In the genomic region with DNA sequence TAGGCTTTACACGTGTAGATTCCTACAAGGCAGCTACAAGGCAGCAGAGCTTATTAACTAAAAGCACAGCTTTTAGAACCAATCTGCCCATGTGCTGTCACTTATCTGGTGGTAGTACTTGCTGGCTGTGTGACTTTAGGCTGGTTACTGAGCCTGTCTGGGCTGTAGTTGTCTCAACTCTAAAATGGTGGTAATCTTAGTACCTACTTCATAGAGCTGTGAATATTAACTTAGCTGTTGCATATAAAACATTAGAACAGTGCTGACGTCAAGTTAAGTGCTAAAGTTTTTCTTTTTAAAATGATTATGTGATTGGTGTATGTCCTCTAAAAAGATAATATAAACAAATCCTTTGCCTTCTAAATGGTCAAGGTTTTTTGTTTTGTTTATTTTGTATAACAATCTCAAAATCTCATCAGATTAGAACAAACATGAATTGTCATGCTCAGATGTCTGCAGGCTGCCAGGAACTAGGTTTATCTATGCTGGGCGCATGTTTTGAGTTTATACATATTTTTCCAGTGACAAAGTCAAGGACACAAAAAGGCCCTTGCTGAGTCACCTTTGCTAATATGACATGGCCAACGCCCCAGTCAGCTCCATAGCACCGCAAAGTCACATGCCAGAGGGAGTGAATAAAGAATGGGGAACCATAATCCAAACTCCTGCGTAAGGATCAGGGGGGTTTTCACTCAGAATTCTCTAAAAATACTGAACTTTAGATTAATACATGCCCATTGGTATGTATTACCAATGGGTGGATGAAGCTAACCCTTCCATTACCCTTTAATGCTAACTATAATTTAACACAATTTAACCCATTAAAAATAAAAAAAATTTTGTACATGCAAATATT, we compare ENCODE assay signal across 1 cellular context.
TF ChIP-seq lines count a peak whose summit lies in the region.

No MANE protein-coding gene starts in this region.

TF ChIP-seq in HepG2, 621 proteins besides CTCF, POLR2A, EP300 and RAD21 (continued from another document and continues in another):
- TF ChIP-seq, protein P1, sequence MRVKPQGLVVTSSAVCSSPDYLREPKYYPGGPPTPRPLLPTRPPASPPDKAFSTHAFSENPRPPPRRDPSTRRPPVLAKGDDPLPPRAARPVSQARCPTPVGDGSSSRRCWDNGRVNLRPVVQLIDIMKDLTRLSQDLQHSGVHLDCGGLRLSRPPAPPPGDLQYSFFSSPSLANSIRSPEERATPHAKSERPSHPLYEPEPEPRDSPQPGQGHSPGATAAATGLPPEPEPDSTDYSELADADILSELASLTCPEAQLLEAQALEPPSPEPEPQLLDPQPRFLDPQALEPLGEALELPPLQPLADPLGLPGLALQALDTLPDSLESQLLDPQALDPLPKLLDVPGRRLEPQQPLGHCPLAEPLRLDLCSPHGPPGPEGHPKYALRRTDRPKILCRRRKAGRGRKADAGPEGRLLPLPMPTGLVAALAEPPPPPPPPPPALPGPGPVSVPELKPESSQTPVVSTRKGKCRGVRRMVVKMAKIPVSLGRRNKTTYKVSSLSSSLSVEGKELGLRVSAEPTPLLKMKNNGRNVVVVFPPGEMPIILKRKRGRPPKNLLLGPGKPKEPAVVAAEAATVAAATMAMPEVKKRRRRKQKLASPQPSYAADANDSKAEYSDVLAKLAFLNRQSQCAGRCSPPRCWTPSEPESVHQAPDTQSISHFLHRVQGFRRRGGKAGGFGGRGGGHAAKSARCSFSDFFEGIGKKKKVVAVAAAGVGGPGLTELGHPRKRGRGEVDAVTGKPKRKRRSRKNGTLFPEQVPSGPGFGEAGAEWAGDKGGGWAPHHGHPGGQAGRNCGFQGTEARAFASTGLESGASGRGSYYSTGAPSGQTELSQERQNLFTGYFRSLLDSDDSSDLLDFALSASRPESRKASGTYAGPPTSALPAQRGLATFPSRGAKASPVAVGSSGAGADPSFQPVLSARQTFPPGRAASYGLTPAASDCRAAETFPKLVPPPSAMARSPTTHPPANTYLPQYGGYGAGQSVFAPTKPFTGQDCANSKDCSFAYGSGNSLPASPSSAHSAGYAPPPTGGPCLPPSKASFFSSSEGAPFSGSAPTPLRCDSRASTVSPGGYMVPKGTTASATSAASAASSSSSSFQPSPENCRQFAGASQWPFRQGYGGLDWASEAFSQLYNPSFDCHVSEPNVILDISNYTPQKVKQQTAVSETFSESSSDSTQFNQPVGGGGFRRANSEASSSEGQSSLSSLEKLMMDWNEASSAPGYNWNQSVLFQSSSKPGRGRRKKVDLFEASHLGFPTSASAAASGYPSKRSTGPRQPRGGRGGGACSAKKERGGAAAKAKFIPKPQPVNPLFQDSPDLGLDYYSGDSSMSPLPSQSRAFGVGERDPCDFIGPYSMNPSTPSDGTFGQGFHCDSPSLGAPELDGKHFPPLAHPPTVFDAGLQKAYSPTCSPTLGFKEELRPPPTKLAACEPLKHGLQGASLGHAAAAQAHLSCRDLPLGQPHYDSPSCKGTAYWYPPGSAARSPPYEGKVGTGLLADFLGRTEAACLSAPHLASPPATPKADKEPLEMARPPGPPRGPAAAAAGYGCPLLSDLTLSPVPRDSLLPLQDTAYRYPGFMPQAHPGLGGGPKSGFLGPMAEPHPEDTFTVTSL (CRISPR knock-in tag; IDR thresholded peaks at IDR 0.05; ENCODE audit: borderline replicate concordance): peak; percentile 53; the same call in 1 of the 2 replicates
- TF ChIP-seq NFE2L2 (IDR thresholded peaks at IDR 0.05; ENCODE audit: low read length) (peak; percentile 89), ETV6 (CRISPR knock-in tag; conservative IDR thresholded peaks at IDR 0.05) (no peak), ZNF761 (CRISPR knock-in tag; conservative IDR thresholded peaks at IDR 0.05) (no peak), ZFP82 (CRISPR knock-in tag; IDR thresholded peaks at IDR 0.05; ENCODE audit: borderline replicate concordance) (no peak), MIER3 (CRISPR knock-in tag; IDR thresholded peaks at IDR 0.05; ENCODE audit: borderline replicate concordance) (peak; percentile 48; the same call in 1 of the 2 replicates), KLF6 (CRISPR knock-in tag; IDR thresholded peaks at IDR 0.05) (no peak), FOXA3 (CRISPR knock-in tag; IDR thresholded peaks at IDR 0.05) (peak; percentile 57), SOX5 (CRISPR knock-in tag; IDR thresholded peaks at IDR 0.05; ENCODE audit: borderline replicate concordance) (peak; percentile 89), MAFK (conservative IDR thresholded peaks at IDR 0.05 in 1 of 2, IDR thresholded peaks at IDR 0.05 in 1 of 2; ENCODE audit: low read length in 2 of 2) (peak; percentile 55 to 82; a peak in 3 of 4 replicates), ZNF766 (CRISPR knock-in tag; IDR thresholded peaks at IDR 0.05; ENCODE audit: borderline replicate concordance) (no peak), PAWR (CRISPR knock-in tag; IDR thresholded peaks at IDR 0.05; ENCODE audit: borderline replicate concordance) (no peak), PCBP1 (IDR thresholded peaks at IDR 0.05; ENCODE audit: borderline replicate concordance, low read depth, low read length) (no peak), TOPORS (CRISPR knock-in tag; IDR thresholded peaks at IDR 0.05) (no peak), ZFX (CRISPR knock-in tag; IDR thresholded peaks at IDR 0.05; ENCODE audit: low read depth) (no peak), BCL6 (CRISPR knock-in tag; IDR thresholded peaks at IDR 0.05) (peak; percentile 61), HIVEP1 (CRISPR knock-in tag; IDR thresholded peaks at IDR 0.05) (no peak), PHB2 (IDR thresholded peaks at IDR 0.05; ENCODE audit: partially characterized antibody) (no peak), SCMH1 (CRISPR knock-in tag; IDR thresholded peaks at IDR 0.05; ENCODE audit: borderline replicate concordance) (no peak), HOXA5 (CRISPR knock-in tag; IDR thresholded peaks at IDR 0.05) (no peak), ZSCAN29 (CRISPR knock-in tag; conservative IDR thresholded peaks at IDR 0.05) (no peak), ZNF775 (CRISPR knock-in tag; IDR thresholded peaks at IDR 0.05; ENCODE audit: borderline replicate concordance) (no peak), ZBTB3 (CRISPR knock-in tag; IDR thresholded peaks at IDR 0.05; ENCODE audit: borderline replicate concordance, low read depth) (no peak), ZNF263 (CRISPR knock-in tag; IDR thresholded peaks at IDR 0.05) (no peak), ZNF567 (CRISPR knock-in tag; IDR thresholded peaks at IDR 0.05; ENCODE audit: borderline replicate concordance) (no peak), ARNT (IDR thresholded peaks at IDR 0.05) (no peak), FOSL2 (CRISPR knock-in tag; IDR thresholded peaks at IDR 0.05) (peak; percentile 98), ZFP36 (IDR thresholded peaks at IDR 0.05; ENCODE audit: borderline replicate concordance, low read depth, low read length, partially characterized antibody) (peak; percentile 19), CBX5 (CRISPR knock-in tag; IDR thresholded peaks at IDR 0.05; ENCODE audit: borderline replicate concordance) (no peak), NFE2 (CRISPR knock-in tag; IDR thresholded peaks at IDR 0.05) (peak; percentile 70; the same call in 1 of the 2 replicates), ZNF678 (CRISPR knock-in tag; IDR thresholded peaks at IDR 0.05) (no peak)
- TF ChIP-seq, protein P2, sequence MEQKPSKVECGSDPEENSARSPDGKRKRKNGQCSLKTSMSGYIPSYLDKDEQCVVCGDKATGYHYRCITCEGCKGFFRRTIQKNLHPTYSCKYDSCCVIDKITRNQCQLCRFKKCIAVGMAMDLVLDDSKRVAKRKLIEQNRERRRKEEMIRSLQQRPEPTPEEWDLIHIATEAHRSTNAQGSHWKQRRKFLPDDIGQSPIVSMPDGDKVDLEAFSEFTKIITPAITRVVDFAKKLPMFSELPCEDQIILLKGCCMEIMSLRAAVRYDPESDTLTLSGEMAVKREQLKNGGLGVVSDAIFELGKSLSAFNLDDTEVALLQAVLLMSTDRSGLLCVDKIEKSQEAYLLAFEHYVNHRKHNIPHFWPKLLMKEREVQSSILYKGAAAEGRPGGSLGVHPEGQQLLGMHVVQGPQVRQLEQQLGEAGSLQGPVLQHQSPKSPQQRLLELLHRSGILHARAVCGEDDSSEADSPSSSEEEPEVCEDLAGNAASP (CRISPR knock-in tag; IDR thresholded peaks at IDR 0.05; ENCODE audit: borderline replicate concordance): peak; percentile 52; the same call in 1 of the 2 replicates
- TF ChIP-seq, protein P3, sequence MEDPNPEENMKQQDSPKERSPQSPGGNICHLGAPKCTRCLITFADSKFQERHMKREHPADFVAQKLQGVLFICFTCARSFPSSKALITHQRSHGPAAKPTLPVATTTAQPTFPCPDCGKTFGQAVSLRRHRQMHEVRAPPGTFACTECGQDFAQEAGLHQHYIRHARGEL (CRISPR knock-in tag; IDR thresholded peaks at IDR 0.05): no peak
- TF ChIP-seq, protein P4, sequence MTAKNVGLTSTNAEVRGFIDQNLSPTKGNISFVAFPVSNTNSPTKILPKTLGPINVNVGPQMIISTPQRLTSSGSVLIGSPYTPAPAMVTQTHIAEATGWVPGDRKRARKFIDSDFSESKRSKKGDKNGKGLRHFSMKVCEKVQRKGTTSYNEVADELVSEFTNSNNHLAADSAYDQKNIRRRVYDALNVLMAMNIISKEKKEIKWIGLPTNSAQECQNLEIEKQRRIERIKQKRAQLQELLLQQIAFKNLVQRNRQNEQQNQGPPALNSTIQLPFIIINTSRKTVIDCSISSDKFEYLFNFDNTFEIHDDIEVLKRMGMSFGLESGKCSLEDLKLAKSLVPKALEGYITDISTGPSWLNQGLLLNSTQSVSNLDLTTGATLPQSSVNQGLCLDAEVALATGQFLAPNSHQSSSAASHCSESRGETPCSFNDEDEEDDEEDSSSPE (CRISPR knock-in tag; IDR thresholded peaks at IDR 0.05): no peak
- TF ChIP-seq, protein P5, sequence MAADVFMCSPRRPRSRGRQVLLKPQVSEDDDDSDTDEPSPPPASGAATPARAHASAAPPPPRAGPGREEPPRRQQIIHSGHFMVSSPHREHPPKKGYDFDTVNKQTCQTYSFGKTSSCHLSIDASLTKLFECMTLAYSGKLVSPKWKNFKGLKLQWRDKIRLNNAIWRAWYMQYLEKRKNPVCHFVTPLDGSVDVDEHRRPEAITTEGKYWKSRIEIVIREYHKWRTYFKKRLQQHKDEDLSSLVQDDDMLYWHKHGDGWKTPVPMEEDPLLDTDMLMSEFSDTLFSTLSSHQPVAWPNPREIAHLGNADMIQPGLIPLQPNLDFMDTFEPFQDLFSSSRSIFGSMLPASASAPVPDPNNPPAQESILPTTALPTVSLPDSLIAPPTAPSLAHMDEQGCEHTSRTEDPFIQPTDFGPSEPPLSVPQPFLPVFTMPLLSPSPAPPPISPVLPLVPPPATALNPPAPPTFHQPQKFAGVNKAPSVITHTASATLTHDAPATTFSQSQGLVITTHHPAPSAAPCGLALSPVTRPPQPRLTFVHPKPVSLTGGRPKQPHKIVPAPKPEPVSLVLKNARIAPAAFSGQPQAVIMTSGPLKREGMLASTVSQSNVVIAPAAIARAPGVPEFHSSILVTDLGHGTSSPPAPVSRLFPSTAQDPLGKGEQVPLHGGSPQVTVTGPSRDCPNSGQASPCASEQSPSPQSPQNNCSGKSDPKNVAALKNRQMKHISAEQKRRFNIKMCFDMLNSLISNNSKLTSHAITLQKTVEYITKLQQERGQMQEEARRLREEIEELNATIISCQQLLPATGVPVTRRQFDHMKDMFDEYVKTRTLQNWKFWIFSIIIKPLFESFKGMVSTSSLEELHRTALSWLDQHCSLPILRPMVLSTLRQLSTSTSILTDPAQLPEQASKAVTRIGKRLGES (CRISPR knock-in tag; IDR thresholded peaks at IDR 0.05; ENCODE audit: borderline replicate concordance): no peak
- TF ChIP-seq, protein P6, sequence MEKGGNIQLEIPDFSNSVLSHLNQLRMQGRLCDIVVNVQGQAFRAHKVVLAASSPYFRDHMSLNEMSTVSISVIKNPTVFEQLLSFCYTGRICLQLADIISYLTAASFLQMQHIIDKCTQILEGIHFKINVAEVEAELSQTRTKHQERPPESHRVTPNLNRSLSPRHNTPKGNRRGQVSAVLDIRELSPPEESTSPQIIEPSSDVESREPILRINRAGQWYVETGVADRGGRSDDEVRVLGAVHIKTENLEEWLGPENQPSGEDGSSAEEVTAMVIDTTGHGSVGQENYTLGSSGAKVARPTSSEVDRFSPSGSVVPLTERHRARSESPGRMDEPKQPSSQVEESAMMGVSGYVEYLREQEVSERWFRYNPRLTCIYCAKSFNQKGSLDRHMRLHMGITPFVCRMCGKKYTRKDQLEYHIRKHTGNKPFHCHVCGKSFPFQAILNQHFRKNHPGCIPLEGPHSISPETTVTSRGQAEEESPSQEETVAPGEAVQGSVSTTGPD (CRISPR knock-in tag; IDR thresholded peaks at IDR 0.05): no peak
- TF ChIP-seq, protein P7, sequence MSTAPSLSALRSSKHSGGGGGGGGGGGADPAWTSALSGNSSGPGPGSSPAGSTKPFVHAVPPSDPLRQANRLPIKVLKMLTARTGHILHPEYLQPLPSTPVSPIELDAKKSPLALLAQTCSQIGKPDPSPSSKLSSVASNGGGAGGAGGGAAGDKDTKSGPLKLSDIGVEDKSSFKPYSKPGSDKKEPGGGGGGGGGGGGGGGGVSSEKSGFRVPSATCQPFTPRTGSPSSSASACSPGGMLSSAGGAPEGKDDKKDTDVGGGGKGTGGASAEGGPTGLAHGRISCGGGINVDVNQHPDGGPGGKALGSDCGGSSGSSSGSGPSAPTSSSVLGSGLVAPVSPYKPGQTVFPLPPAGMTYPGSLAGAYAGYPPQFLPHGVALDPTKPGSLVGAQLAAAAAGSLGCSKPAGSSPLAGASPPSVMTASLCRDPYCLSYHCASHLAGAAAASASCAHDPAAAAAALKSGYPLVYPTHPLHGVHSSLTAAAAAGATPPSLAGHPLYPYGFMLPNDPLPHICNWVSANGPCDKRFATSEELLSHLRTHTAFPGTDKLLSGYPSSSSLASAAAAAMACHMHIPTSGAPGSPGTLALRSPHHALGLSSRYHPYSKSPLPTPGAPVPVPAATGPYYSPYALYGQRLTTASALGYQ (CRISPR knock-in tag; IDR thresholded peaks at IDR 0.05): peak; percentile 45; the same call in 1 of the 2 replicates
- TF ChIP-seq, protein P8, sequence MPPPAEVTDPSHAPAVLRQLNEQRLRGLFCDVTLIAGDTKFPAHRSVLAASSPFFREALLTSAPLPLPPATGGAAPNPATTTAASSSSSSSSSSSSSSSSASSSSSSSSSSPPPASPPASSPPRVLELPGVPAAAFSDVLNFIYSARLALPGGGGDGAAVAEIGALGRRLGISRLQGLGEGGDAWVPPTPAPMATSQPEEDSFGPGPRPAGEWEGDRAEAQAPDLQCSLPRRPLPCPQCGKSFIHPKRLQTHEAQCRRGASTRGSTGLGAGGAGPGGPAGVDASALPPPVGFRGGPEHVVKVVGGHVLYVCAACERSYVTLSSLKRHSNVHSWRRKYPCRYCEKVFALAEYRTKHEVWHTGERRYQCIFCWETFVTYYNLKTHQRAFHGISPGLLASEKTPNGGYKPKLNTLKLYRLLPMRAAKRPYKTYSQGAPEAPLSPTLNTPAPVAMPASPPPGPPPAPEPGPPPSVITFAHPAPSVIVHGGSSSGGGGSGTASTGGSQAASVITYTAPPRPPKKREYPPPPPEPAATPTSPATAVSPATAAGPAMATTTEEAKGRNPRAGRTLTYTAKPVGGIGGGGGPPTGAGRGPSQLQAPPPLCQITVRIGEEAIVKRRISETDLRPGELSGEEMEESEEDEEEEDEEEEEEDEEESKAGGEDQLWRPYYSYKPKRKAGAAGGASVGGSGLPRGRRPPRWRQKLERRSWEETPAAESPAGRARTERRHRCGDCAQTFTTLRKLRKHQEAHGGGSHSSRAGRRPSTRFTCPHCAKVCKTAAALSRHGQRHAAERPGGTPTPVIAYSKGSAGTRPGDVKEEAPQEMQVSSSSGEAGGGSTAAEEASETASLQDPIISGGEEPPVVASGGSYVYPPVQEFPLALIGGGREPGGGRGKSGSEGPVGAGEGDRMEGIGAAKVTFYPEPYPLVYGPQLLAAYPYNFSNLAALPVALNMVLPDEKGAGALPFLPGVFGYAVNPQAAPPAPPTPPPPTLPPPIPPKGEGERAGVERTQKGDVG (CRISPR knock-in tag; IDR thresholded peaks at IDR 0.05; ENCODE audit: borderline replicate concordance): no peak
